In the genomic region with DNA sequence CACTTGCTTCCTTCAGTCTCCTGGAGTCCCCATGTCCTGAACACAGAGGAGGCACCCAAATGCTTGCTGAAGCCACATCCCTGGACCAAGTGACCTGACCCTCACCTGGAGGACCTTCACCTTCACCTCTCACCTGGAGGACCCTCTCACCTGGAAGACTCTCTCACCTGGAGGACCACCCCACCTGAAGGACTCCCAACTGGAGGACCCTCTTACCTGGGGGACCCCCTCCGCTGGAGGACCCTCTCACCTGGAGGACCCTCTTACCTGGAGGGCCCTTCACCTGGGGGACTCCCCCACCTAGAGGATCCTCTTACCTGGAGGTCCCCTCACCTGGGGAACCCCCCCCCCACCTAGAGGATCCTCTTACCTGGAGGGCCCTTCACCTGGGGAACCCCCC, we compare ENCODE assay signal across 11 cellular contexts. TPM values are rescaled to one million over a fixed set of nuclear protein-coding genes. Genes with fewer than 3 reads are reported as not detected.
DNase-seq lines count a peak whose midpoint lies in the region; ATAC-seq and TF ChIP-seq lines count a peak whose summit lies in the region.
"Had no signal": no experiment of that assay in that cellular context is flagged by ENCODE, and none has a peak within 500 bp of the region (broad histone marks: within the 10 kb centered on the region; RNA-seq: fewer than 3 reads in every experiment).

No MANE protein-coding gene starts in this region.

- peaks cover 0 to 24% (median 0%) of the 10 kb centered on the region in 9 donors for H3K36me3 ChIP-seq in heart right ventricle
- H3K36me3 ChIP-seq in right atrium auricular region, result no peaks in the 10 kb centered on the region
- H3K36me3 ChIP-seq in mesendoderm (ENCODE audit: control insufficient read depth, insufficient read depth, low read length), result peaks cover 5% of the 10 kb centered on the region
- H3K36me3 ChIP-seq in aorta (ENCODE audit: control insufficient read depth in 1 of 2, insufficient read depth in 2 of 2, low read length in 1 of 2), result no peaks in the 10 kb centered on the region
- H3K36me3 ChIP-seq: prostate gland had no signal

- peaks cover 5% of the 10 kb centered on the region for H3K79me2 ChIP-seq in mesendoderm (ENCODE audit: control insufficient read depth, insufficient read depth, low read length)

- H2AK5ac ChIP-seq in mesendoderm (ENCODE audit: low read length), result no peak overlapping the region

- H2BK15ac ChIP-seq in mesendoderm (replicated peaks; ENCODE audit: low read depth), result no peak overlapping the region

- intact Hi-C loops in heart right ventricle (cut with DNase I) (no loop called here), aorta (cut with DNase I) (loop anchor here in 1 of 2 donors (1.0 kb wide), 1 partner anchor 28 kb away; no protein-coding TSS in a partner anchor)
- intact Hi-C loops in activated T-helper 2 cell treated with anti-CD3 and anti-CD28 coated beads, Interferon-gamma antibody, Interleukin-2, Interleukin-4, amounts not matched to agents 10 μg/mL and 5 μg/mL and 100 μg/mL, durations not matched to agents 14 hours and 24 hours and 36 hours (cut with micrococcal nuclease), result loop anchor here (2.0 kb wide), 1 partner anchor 15 kb away; a partner anchor contains a TSS

- H3K36me3 Mint-ChIP-seq in activated T-helper 2 cell treated with anti-CD3 and anti-CD28 coated beads, Interferon-gamma antibody, Interleukin-2, Interleukin-4, amounts not matched to agents 10 μg/mL and 5 μg/mL and 100 μg/mL, durations not matched to agents 14 hours and 24 hours and 36 hours (ENCODE audit: low read depth), result peaks cover 33% of the 10 kb centered on the region

- no peak overlapping the region for H3K4me2 ChIP-seq in mesendoderm (ENCODE audit: low read length)

- ATAC-seq in heart right ventricle (no peak), aorta (ENCODE audit: low FRiP score) (peak; percentile 3), HG02938 (IDR thresholded peaks at IDR 0.05; ENCODE audit: unreplicated experiment) (no peak)

- H3K27ac ChIP-seq in heart right ventricle, result no peak overlapping the region
- no peak overlapping the region for H3K27ac ChIP-seq in right atrium auricular region
- H3K27ac ChIP-seq in mesendoderm (ENCODE audit: low read depth, low read length), result no peak overlapping the region
- no peak overlapping the region for H3K27ac ChIP-seq in aorta (ENCODE audit: low read depth in 1 of 2, low read length in 2 of 2)

- H3K27ac Mint-ChIP-seq in activated T-helper 2 cell treated with anti-CD3 and anti-CD28 coated beads, Interferon-gamma antibody, Interleukin-2, Interleukin-4, amounts not matched to agents 10 μg/mL and 5 μg/mL and 100 μg/mL, durations not matched to agents 14 hours and 24 hours and 36 hours, result no peak overlapping the region

- H3K56ac ChIP-seq in mesendoderm (ENCODE audit: low read length), result no peak overlapping the region

- whole genome bisulfite sequencing in heart right ventricle, 2 donors, result 90 to 100% methylated on average over 1 of the region's 1 CpG
- WGBS in mesendoderm (ENCODE audit: extremely low coverage, insufficient coverage, low lambda C conversion rate), result no CpG with 5 or more reads among the region's 1 CpG
- WGBS in aorta, 2 donors, result 94 to 100% methylated on average over 1 of the region's 1 CpG

- H3K27me3 Mint-ChIP-seq in activated T-helper 2 cell treated with anti-CD3 and anti-CD28 coated beads, Interferon-gamma antibody, Interleukin-2, Interleukin-4, amounts not matched to agents 10 μg/mL and 5 μg/mL and 100 μg/mL, durations not matched to agents 14 hours and 24 hours and 36 hours (ENCODE audit: low read depth), result no peaks in the 10 kb centered on the region

- H3K4ac ChIP-seq in mesendoderm (ENCODE audit: low read depth, low read length), result no peak overlapping the region

- H3K4me1 ChIP-seq in heart right ventricle (peaks cover 4 to 14% (median 9%) of the 10 kb centered on the region in 9 donors), right atrium auricular region (peaks cover 0 to 15% of the 10 kb centered on the region in 2 donors), mesendoderm (ENCODE audit: control insufficient read depth, low read depth, low read length) (peaks cover 2% of the 10 kb centered on the region), aorta (ENCODE audit: control insufficient read depth in 1 of 2, insufficient read depth in 2 of 2, low read length in 2 of 2) (no peaks in the 10 kb centered on the region)
- H3K4me1 ChIP-seq: BE2C, prostate gland had no signal

- H4K8ac ChIP-seq in mesendoderm (ENCODE audit: low read depth, low read length), result no peak overlapping the region

- H3K4me3 Mint-ChIP-seq in activated T-helper 2 cell treated with anti-CD3 and anti-CD28 coated beads, Interferon-gamma antibody, Interleukin-2, Interleukin-4, amounts not matched to agents 10 μg/mL and 5 μg/mL and 100 μg/mL, durations not matched to agents 14 hours and 24 hours and 36 hours (ENCODE audit: low read depth), result peak overlapping the region; percentile 47

- no peak for DNase-seq in heart right ventricle
- no peak for DNase-seq in right atrium auricular region (ENCODE audit: low spot score)
- no peak for DNase-seq in activated T-helper 2 cell treated with anti-CD3 and anti-CD28 coated beads, Interferon-gamma antibody, Interleukin-2, Interleukin-4, amounts not matched to agents 10 μg/mL and 5 μg/mL and 100 μg/mL, durations not matched to agents 14 hours and 24 hours and 36 hours (ENCODE audit: low spot score)
- no peak for DNase-seq in mesendoderm
- DNase-seq in aorta, result peak in 1 of 2 donors; percentile 47
- no peak for DNase-seq in pons (ENCODE audit: low spot score)
- DNase-seq in HCEC 1CT, result no peak

- TF ChIP-seq CTCF in heart right ventricle (IDR thresholded peaks at IDR 0.05) (no peak), right atrium auricular region (IDR thresholded peaks at IDR 0.05) (no peak)

- no peak overlapping the region for H3K23ac ChIP-seq in mesendoderm (ENCODE audit: low read length)

- H3K79me1 ChIP-seq in mesendoderm (ENCODE audit: low read length), result peaks cover 7% of the 10 kb centered on the region

- no peak overlapping the region for H2BK120ac ChIP-seq in mesendoderm (ENCODE audit: low read depth, low read length)

- no peak overlapping the region for H3K9ac ChIP-seq in mesendoderm (ENCODE audit: low read length)

- peaks cover 4% of the 10 kb centered on the region for H3K9me3 Mint-ChIP-seq in activated T-helper 2 cell treated with anti-CD3 and anti-CD28 coated beads, Interferon-gamma antibody, Interleukin-2, Interleukin-4, amounts not matched to agents 10 μg/mL and 5 μg/mL and 100 μg/mL, durations not matched to agents 14 hours and 24 hours and 36 hours

- H3K18ac ChIP-seq in mesendoderm (ENCODE audit: low read length), result no peak overlapping the region

- H3K4me1 Mint-ChIP-seq in activated T-helper 2 cell treated with anti-CD3 and anti-CD28 coated beads, Interferon-gamma antibody, Interleukin-2, Interleukin-4, amounts not matched to agents 10 μg/mL and 5 μg/mL and 100 μg/mL, durations not matched to agents 14 hours and 24 hours and 36 hours (ENCODE audit: low read depth), result peaks cover 8% of the 10 kb centered on the region

- H3K9me3 ChIP-seq in heart right ventricle (peaks cover 0 to 8% (median 0%) of the 10 kb centered on the region in 11 donors), right atrium auricular region (no peaks in the 10 kb centered on the region), aorta (ENCODE audit: control insufficient read depth, low read length) (no peaks in the 10 kb centered on the region)
- H3K9me3 ChIP-seq: BE2C, prostate gland, transverse colon had no signal

- H3K4me3 ChIP-seq in heart right ventricle (peak overlapping the region in 6 of 10 donors; percentile 64 to 96 (median 84)), right atrium auricular region (peak overlapping the region in 1 of 2 donors; percentile 85), mesendoderm (ENCODE audit: low read length) (peak overlapping the region; percentile 15), aorta (ENCODE audit: low read length in 2 of 2) (no peak overlapping the region)

- H3K27me3 ChIP-seq in heart right ventricle, result no peaks in the 10 kb centered on the region
- H3K27me3 ChIP-seq in right atrium auricular region, result no peaks in the 10 kb centered on the region
- no peaks in the 10 kb centered on the region for H3K27me3 ChIP-seq in mesendoderm (ENCODE audit: insufficient read depth, low read length, poor library complexity)
- no peaks in the 10 kb centered on the region for H3K27me3 ChIP-seq in aorta (ENCODE audit: control insufficient read depth in 1 of 2, insufficient read depth in 2 of 2, low read length in 1 of 2)
- H3K27me3 ChIP-seq: BE2C, transverse colon had no signal

- H4K5ac ChIP-seq in mesendoderm (ENCODE audit: low read length), result no peak overlapping the region

- no peak overlapping the region for H2BK5ac ChIP-seq in mesendoderm (ENCODE audit: low read length)

RNA-seq across cellular contexts. Expression of a gene that starts 0.6 kb away (rescaled TPM):
- total RNA-seq in heart right ventricle (10 to 100 TPM; 14.7 to 31.4 (median 21.6) TPM), right atrium auricular region (10 to 100 TPM; 13.8 to 20.2 TPM), aorta (10 to 100 TPM; 29.9 to 71.1 TPM)
- polyA plus RNA-seq in heart right ventricle (10 to 100 TPM; 35.9 to 63.4 TPM), aorta (100 to 1,000 TPM in 1 of 2 donors, 10 to 100 TPM in 1; 24.7 to 134 TPM)
- total RNA-seq in activated T-helper 2 cell treated with anti-CD3 and anti-CD28 coated beads, Interferon-gamma antibody, Interleukin-2, Interleukin-4, amounts not matched to agents 10 μg/mL and 5 μg/mL and 100 μg/mL, durations not matched to agents 14 hours and 24 hours and 36 hours, result 95.5 and 103 TPM in 2 replicates
- polyA plus RNA-seq in mesendoderm (2013, experiment 1 of 2), result 30.2 TPM
- polyA plus RNA-seq in mesendoderm (2013, experiment 2 of 2), result 31.3 TPM

RNA-seq across cellular contexts. Expression of a gene that starts 15.6 kb away (rescaled TPM):
- total RNA-seq in heart right ventricle, result 1 to 10 TPM; 1.9 to 4.1 (median 2.9) TPM
- 10 to 100 TPM in 1 of 2 donors, 1 to 10 TPM in 1; 3.2 to 13.0 TPM for polyA plus RNA-seq in heart right ventricle
- total RNA-seq in right atrium auricular region, result 10 to 100 TPM in 1 of 2 donors, 1 to 10 TPM in 1; 5.9 to 12.7 TPM
- 10.9 and 12.9 TPM in 2 replicates for total RNA-seq in activated T-helper 2 cell treated with anti-CD3 and anti-CD28 coated beads, Interferon-gamma antibody, Interleukin-2, Interleukin-4, amounts not matched to agents 10 μg/mL and 5 μg/mL and 100 μg/mL, durations not matched to agents 14 hours and 24 hours and 36 hours
- 4.6 TPM for polyA plus RNA-seq in mesendoderm (2013, experiment 1 of 2)
- polyA plus RNA-seq in mesendoderm (2013, experiment 2 of 2), result 4.8 TPM
- total RNA-seq in aorta, result 10 to 100 TPM in 1 of 2 donors, 1 to 10 TPM in 1; 9.1 to 13.4 TPM
- polyA plus RNA-seq in aorta, result 10 to 100 TPM in 1 of 2 donors, 1 to 10 TPM in 1; 4.9 to 12.0 TPM

RNA-seq across cellular contexts. Expression of a gene that starts 28.3 kb away (rescaled TPM):
- total RNA-seq in heart right ventricle (1 to 10 TPM in 9 of 10 donors, under 1 TPM in 1; 0.76 to 4.6 (median 2.4) TPM), right atrium auricular region (1 to 10 TPM; 1.1 to 2.2 TPM), aorta (1 to 10 TPM; 6.5 to 8.6 TPM)
- polyA plus RNA-seq in heart right ventricle (1 to 10 TPM; 4.1 TPM), aorta (10 to 100 TPM in 1 of 2 donors, 1 to 10 TPM in 1; 3.0 to 10.7 TPM)
- total RNA-seq in activated T-helper 2 cell treated with anti-CD3 and anti-CD28 coated beads, Interferon-gamma antibody, Interleukin-2, Interleukin-4, amounts not matched to agents 10 μg/mL and 5 μg/mL and 100 μg/mL, durations not matched to agents 14 hours and 24 hours and 36 hours, result 15.5 and 16.6 TPM in 2 replicates
- polyA plus RNA-seq in mesendoderm (2013, experiment 1 of 2), result 16.3 TPM
- 15.7 TPM for polyA plus RNA-seq in mesendoderm (2013, experiment 2 of 2)

RNA-seq across cellular contexts. Expression of a gene that starts 28.4 kb away (rescaled TPM):
- 10 to 100 TPM; 31.5 to 47.4 (median 36.7) TPM for total RNA-seq in heart right ventricle
- 10 to 100 TPM; 30.6 to 71.4 TPM for polyA plus RNA-seq in heart right ventricle
- total RNA-seq in right atrium auricular region, result 10 to 100 TPM; 39.0 to 73.3 TPM
- 80.0 and 89.0 TPM in 2 replicates for total RNA-seq in activated T-helper 2 cell treated with anti-CD3 and anti-CD28 coated beads, Interferon-gamma antibody, Interleukin-2, Interleukin-4, amounts not matched to agents 10 μg/mL and 5 μg/mL and 100 μg/mL, durations not matched to agents 14 hours and 24 hours and 36 hours
- 41.3 TPM for polyA plus RNA-seq in mesendoderm (2013, experiment 1 of 2)
- 41.5 TPM for polyA plus RNA-seq in mesendoderm (2013, experiment 2 of 2)
- 10 to 100 TPM; 69.0 to 78.8 TPM for total RNA-seq in aorta
- polyA plus RNA-seq in aorta, result 100 to 1,000 TPM in 1 of 2 donors, 10 to 100 TPM in 1; 45.5 to 112 TPM

RNA-seq across cellular contexts. Expression of a gene that starts 34.8 kb away (rescaled TPM):
- total RNA-seq in heart right ventricle (10 to 100 TPM in 9 of 10 donors, 1 to 10 TPM in 1; 9.3 to 15.6 (median 11.8) TPM), right atrium auricular region (10 to 100 TPM in 1 of 2 donors, 1 to 10 TPM in 1; 7.3 to 11.3 TPM), aorta (10 to 100 TPM; 10.3 to 15.3 TPM)
- polyA plus RNA-seq in heart right ventricle (10 to 100 TPM in 1 of 2 donors, 1 to 10 TPM in 1; 7.0 to 41.0 TPM), aorta (10 to 100 TPM in 1 of 2 donors, 1 to 10 TPM in 1; 5.1 to 34.5 TPM)
- 4.6 and 4.8 TPM in 2 replicates for total RNA-seq in activated T-helper 2 cell treated with anti-CD3 and anti-CD28 coated beads, Interferon-gamma antibody, Interleukin-2, Interleukin-4, amounts not matched to agents 10 μg/mL and 5 μg/mL and 100 μg/mL, durations not matched to agents 14 hours and 24 hours and 36 hours
- polyA plus RNA-seq in mesendoderm (2013, experiment 1 of 2), result 0.91 TPM
- polyA plus RNA-seq in mesendoderm (2013, experiment 2 of 2), result 1.3 TPM

Comparison
In these comparisons a context has a peak if more than half of its experiments do, and no peak if none do; other contexts are left out.
1. H3K4me3 ChIP-seq: peak in heart right ventricle (6 of 10) and mesendoderm (single experiment); none in aorta (0 of 2).